Comparison of ENCODE assay signal across 1 cellular context in the genomic region with DNA sequence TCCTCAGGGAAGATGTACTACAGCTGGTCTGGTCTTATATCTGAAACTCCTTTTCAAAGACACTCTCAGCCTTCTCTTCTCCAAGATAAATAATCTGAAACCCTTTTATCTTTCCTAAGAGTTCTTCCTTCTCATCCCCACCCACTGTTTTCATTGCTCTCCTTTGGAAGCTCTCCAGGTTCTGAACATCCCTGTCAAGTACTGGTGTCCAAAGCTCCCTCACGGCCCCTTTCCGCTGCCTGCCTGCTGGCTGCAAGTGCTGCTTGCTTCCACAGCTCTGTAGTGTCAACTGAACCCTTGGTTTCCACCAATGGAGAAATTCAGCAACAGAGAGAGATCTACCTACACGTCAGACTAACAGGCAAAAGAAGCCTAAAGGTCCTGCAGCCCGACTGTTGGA.
TF ChIP-seq lines count a peak whose summit lies in the region.

No MANE protein-coding gene starts in this region.

TF ChIP-seq in IMR-90, 13 proteins besides CTCF, POLR2A, EP300 and RAD21:
- TF ChIP-seq BHLHE40 (IDR thresholded peaks at IDR 0.05; ENCODE audit: low read depth, low read length), result no peak
- no peak for TF ChIP-seq FOS (IDR thresholded peaks at IDR 0.05; ENCODE audit: low read depth, low read length)
- TF ChIP-seq RCOR1 (IDR thresholded peaks at IDR 0.05; ENCODE audit: insufficient replicate concordance, low read length), result no peak
- no peak for TF ChIP-seq MAFK (IDR thresholded peaks at IDR 0.05; ENCODE audit: low read depth, low read length)
- TF ChIP-seq CEBPB (IDR thresholded peaks at IDR 0.05; ENCODE audit: low read depth, low read length), result no peak
- no peak for TF ChIP-seq MAZ (IDR thresholded peaks at IDR 0.05; ENCODE audit: borderline replicate concordance, low read depth, low read length)
- TF ChIP-seq CHD1 (IDR thresholded peaks at IDR 0.05; ENCODE audit: low read depth, low read length), result no peak
- TF ChIP-seq, protein P1, sequence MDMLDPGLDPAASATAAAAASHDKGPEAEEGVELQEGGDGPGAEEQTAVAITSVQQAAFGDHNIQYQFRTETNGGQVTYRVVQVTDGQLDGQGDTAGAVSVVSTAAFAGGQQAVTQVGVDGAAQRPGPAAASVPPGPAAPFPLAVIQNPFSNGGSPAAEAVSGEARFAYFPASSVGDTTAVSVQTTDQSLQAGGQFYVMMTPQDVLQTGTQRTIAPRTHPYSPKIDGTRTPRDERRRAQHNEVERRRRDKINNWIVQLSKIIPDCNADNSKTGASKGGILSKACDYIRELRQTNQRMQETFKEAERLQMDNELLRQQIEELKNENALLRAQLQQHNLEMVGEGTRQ (IDR thresholded peaks at IDR 0.05; ENCODE audit: low read depth, low read length), result no peak
- no peak for TF ChIP-seq NFE2L2 (IDR thresholded peaks at IDR 0.05; ENCODE audit: low read depth, low read length)
- no peak for TF ChIP-seq SMC3 (IDR thresholded peaks at IDR 0.05; ENCODE audit: low read depth, low read length)
- TF ChIP-seq RFX5 (IDR thresholded peaks at IDR 0.05; ENCODE audit: low read depth, low read length), result no peak
- TF ChIP-seq ELK1 (IDR thresholded peaks at IDR 0.05; ENCODE audit: borderline replicate concordance, low read depth, low read length), result no peak
- TF ChIP-seq MXI1 (IDR thresholded peaks at IDR 0.05; ENCODE audit: borderline replicate concordance, low read depth, low read length), result no peak
TF ChIP-seq in IMR-90: peak in this region for 0.
